8 cellular contexts compared by ENCODE assay signal in the genomic region with DNA sequence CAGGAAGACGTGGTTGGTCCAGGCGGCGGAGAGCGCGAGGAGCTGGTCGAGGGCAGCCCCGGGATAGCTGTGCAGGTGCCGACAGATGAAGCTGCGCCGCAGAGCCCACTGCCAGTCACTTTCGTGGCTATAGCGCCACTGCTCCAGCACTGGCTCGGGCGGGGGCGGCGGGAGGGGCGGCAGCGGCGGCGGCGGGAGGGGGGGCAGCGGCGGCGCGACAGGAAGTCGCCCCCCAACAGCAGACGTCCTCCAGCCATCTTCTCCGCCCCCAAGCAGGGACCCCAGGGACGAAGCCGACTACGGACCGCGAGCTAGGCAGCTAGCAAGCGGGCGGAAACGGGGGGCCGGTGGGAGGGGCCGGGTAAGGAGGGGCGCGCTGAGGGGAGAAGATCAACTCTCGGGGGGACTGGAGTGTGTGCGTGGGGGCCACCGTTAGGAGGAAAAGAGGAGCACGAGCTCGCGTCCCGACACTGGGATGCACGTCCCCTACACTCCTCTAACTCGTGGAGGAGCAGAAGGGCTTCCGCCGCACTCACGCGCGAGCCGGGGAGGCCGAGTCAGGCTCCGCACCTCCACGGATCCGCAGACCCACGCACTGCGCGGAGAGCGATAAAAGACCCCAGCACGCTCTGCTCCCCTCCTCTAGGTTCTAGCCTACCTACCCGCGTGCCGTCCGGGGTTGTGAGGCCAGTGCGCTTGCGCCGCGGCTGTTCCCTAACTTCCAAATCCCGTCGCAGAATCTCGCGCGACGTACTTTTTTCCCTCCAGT. TPM values are rescaled to one million over a fixed set of nuclear protein-coding genes. Genes with fewer than 3 reads are reported as not detected.
DNase-seq lines count a peak whose midpoint lies in the region; ATAC-seq and FAIRE-seq lines count a peak whose summit lies in the region.

A gene (minus strand): TSS at position 686 of the 769 bp plus-strand sequence.

- no peaks in the 10 kb centered on the region for H3K9me3 Mint-ChIP-seq in natural killer cell treated with Interleukin-12 subunit alpha and Interleukin-12 subunit beta and Interleukin-15 and Interleukin-18, amount 100 ng/mL, for 72 hours

- peak; percentile 23 for ATAC-seq in GM21381 (IDR thresholded peaks at IDR 0.05; ENCODE audit: unreplicated experiment)
- peak; percentile 88 to 92 for ATAC-seq in natural killer cell treated with Interleukin-12 subunit alpha and Interleukin-12 subunit beta and Interleukin-15 and Interleukin-18, amount 100 ng/mL, for 72 hours
- ATAC-seq in stimulated activated naive CD8-positive, alpha-beta T cell treated with anti-CD3 and anti-CD28 coated beads, Interleukin-15, Interleukin-2, amounts not matched to agents 100 U/mL and 50 U/mL, for 24 hours = peak; percentile 85

- peaks cover 24 to 28% of the 10 kb centered on the region in 2 donors for H3K4me1 Mint-ChIP-seq in natural killer cell treated with Interleukin-12 subunit alpha and Interleukin-12 subunit beta and Interleukin-15 and Interleukin-18, amount 100 ng/mL, for 72 hours (ENCODE audit: low read depth in 2 of 2)

- DNase-seq in COR-L47 (lab: John Stamatoyannopoulos, UW) (peak; percentile 87), HTR-8/SVneo (ENCODE audit: insufficient read length, low spot score) (peak; percentile 60), OCI-M2 (lab: John Stamatoyannopoulos, UW; ENCODE audit: unreplicated experiment) (peak; percentile 9), activated T-helper 1 cell treated with Interleukin-2 at 50 U/mL for 16 hours (ENCODE audit: low read depth) (peak; percentile 74), fibroblast of gingiva (ENCODE audit: low read depth) (peak; percentile 89)
- peak; percentile 89 for DNase-seq in natural killer cell treated with Interleukin-12 subunit alpha and Interleukin-12 subunit beta and Interleukin-15 and Interleukin-18, amount 100 ng/mL, for 72 hours (ENCODE audit: low spot score)
- DNase-seq in stimulated activated naive CD8-positive, alpha-beta T cell treated with anti-CD3 and anti-CD28 coated beads, Interleukin-15, Interleukin-2, amounts not matched to agents 100 U/mL and 50 U/mL, for 24 hours = peak; percentile 89

- H3K27ac Mint-ChIP-seq in natural killer cell treated with Interleukin-12 subunit alpha and Interleukin-12 subunit beta and Interleukin-15 and Interleukin-18, amount 100 ng/mL, for 72 hours = peak within 1 kb of the TSS; percentile 86 to 93

- peaks cover 0 to 5% of the 10 kb centered on the region in 2 donors for H3K27me3 Mint-ChIP-seq in natural killer cell treated with Interleukin-12 subunit alpha and Interleukin-12 subunit beta and Interleukin-15 and Interleukin-18, amount 100 ng/mL, for 72 hours

- FAIRE-seq in HTR-8/SVneo (lab: Jason Lieb, UNC) = no peak

- H3K4me3 Mint-ChIP-seq in natural killer cell treated with Interleukin-12 subunit alpha and Interleukin-12 subunit beta and Interleukin-15 and Interleukin-18, amount 100 ng/mL, for 72 hours = peak within 1 kb of the TSS; percentile 92

- H3K36me3 Mint-ChIP-seq in natural killer cell treated with Interleukin-12 subunit alpha and Interleukin-12 subunit beta and Interleukin-15 and Interleukin-18, amount 100 ng/mL, for 72 hours = no peaks in the 10 kb centered on the region

RNA-seq across cellular contexts. Expression of the gene that starts here (rescaled TPM):
- 10 to 100 TPM; 15.8 to 24.4 TPM for total RNA-seq in natural killer cell treated with Interleukin-12 subunit alpha and Interleukin-12 subunit beta and Interleukin-15 and Interleukin-18, amount 100 ng/mL, for 72 hours

Comparison
In these comparisons a context has a peak if more than half of its experiments do, and no peak if none do; other contexts are left out.
1. Peak in every context shown above with its lines: DNase-seq and ATAC-seq.
2. DNase-seq: peak in every context shown above with its lines; median percentile 89 in fibroblast of gingiva; 89 in natural killer cell treated with Interleukin-12 subunit alpha and Interleukin-12 subunit beta and Interleukin-15 and Interleukin-18, amount 100 ng/mL, for 72 hours; 89 in stimulated activated naive CD8-positive, alpha-beta T cell treated with anti-CD3 and anti-CD28 coated beads, Interleukin-15, Interleukin-2, amounts not matched to agents 100 U/mL and 50 U/mL, for 24 hours; 87 in COR-L47; 74 in activated T-helper 1 cell treated with Interleukin-2 at 50 U/mL for 16 hours; 60 in HTR-8/SVneo; 9 in OCI-M2.
3. ATAC-seq: peak in every context shown above with its lines; median percentile 90 in natural killer cell treated with Interleukin-12 subunit alpha and Interleukin-12 subunit beta and Interleukin-15 and Interleukin-18, amount 100 ng/mL, for 72 hours; 85 in stimulated activated naive CD8-positive, alpha-beta T cell treated with anti-CD3 and anti-CD28 coated beads, Interleukin-15, Interleukin-2, amounts not matched to agents 100 U/mL and 50 U/mL, for 24 hours; 23 in GM21381.